In genomic region chr3:4270726-4271125, GRCh38 we compare ENCODE assay signal across 14 cellular contexts. TPM values are rescaled to one million over a fixed set of nuclear protein-coding genes. Genes with fewer than 3 reads are reported as not detected.
A peak's percentile ranks its signal among the peaks of the same experiment; 100 is the strongest.
DNase-seq lines count a peak whose midpoint lies in the region; ATAC-seq, FAIRE-seq and TF ChIP-seq lines count a peak whose summit lies in the region.
"Had no signal": no experiment of that assay in that cellular context is flagged by ENCODE, and none has a peak within 500 bp of the region (broad histone marks: within the 10 kb centered on the region; RNA-seq: fewer than 3 reads in every experiment).

No MANE protein-coding gene starts in this region.

- no peaks in the 10 kb centered on the region for H4K20me1 ChIP-seq in GM12878 (ENCODE audit: control insufficient read depth, insufficient read depth)

- H3K27ac Mint-ChIP-seq in activated T-cell treated with anti-CD3 and anti-CD28 coated beads, Interleukin-2, amount 50 U/mL, for 72 hours: no peak overlapping the region

- no peaks in the 10 kb centered on the region for H3K27me3 Mint-ChIP-seq in activated T-cell treated with anti-CD3 and anti-CD28 coated beads, Interleukin-2, amount 50 U/mL, for 72 hours (ENCODE audit: low read depth)

- RAD21 ChIA-PET in GM12878 (lab: Charles Lee; ENCODE audit: unreplicated experiment): interaction anchor here (2.7 to 2.9 kb wide), 2 partner anchors 273 to 1070 kb away, joined by 16 to 31 read pairs; no protein-coding TSS in a partner anchor

- in situ Hi-C loops in GM13976 (cut with MboI; ENCODE audit: low sequenced_read_pairs, unreplicated experiment) (no loop called here), GM12878 (cut with MboI) (no loop called here)

- no peaks in the 10 kb centered on the region for H3K27me3 ChIP-seq in GM12878 (replicated peaks in 1 of 2; ENCODE audit: control insufficient read depth in 2 of 2, insufficient read depth in 2 of 2, low read length in 1 of 2)
- H3K27me3 ChIP-seq: esophagus muscularis mucosa, left lung had no signal

- H3K4me3 Mint-ChIP-seq in activated T-cell treated with anti-CD3 and anti-CD28 coated beads, Interleukin-2, amount 50 U/mL, for 72 hours: no peak overlapping the region

- BruUV-seq in GM12878 (replicated peaks; lab: Mats Ljungman, UMichigan): no TSS peak

- no peak for TF ChIP-seq EP300 in GM12878 (IDR thresholded peaks at IDR 0.05; ENCODE audit: borderline replicate concordance in 1 of 2, control insufficient read depth in 1 of 2, low read depth in 2 of 2, low read length in 2 of 2)

- no peaks in the 10 kb centered on the region for H3K79me2 ChIP-seq in GM12878 (ENCODE audit: control insufficient read depth, insufficient read depth, low read length)

- no peak overlapping the region for H3K9ac ChIP-seq in GM12878 (ENCODE audit: control insufficient read depth, insufficient read depth, low read length)

- TF ChIP-seq CTCF in GM13976 (IDR thresholded peaks at IDR 0.05; ENCODE audit: borderline replicate concordance, control extremely low read depth, extremely low read depth, insufficient read depth, missing control alignments): no peak
- TF ChIP-seq CTCF in GM12878 (IDR thresholded peaks at IDR 0.05 in 2 of 3, conservative IDR thresholded peaks at IDR 0.05 in 1 of 3; ENCODE audit: control insufficient read depth in 2 of 3, extremely low read depth in 1 of 3, insufficient read depth in 1 of 3, low read depth in 3 of 3, low read length in 3 of 3): no peak

- no peak for TF ChIP-seq POLR2A in GM12878 (IDR thresholded peaks at IDR 0.05; ENCODE audit: low read depth, low read length)

- TF ChIP-seq RAD21 in GM12878 (IDR thresholded peaks at IDR 0.05; ENCODE audit: insufficient read depth, low read depth, low read length): no peak

- POLR2A ChIA-PET in GM12878 (lab: Charles Lee): no interaction called here

- no peaks in the 10 kb centered on the region for H3K9me3 ChIP-seq in GM12878 (replicated peaks; ENCODE audit: control insufficient read depth, insufficient read depth, low read length)
- H3K9me3 ChIP-seq: esophagus muscularis mucosa, left lung had no signal

- WGBS in GM12878 (ENCODE audit: insufficient coverage, insufficient replicate concordance, low lambda C conversion rate, missing lambda C conversion rate): 4% methylated on average over 4 of the region's 4 CpGs

- peaks cover 0 to 2% of the 10 kb centered on the region in 2 donors for H3K9me3 Mint-ChIP-seq in activated T-cell treated with anti-CD3 and anti-CD28 coated beads, Interleukin-2, amount 50 U/mL, for 72 hours

- no peak overlapping the region for H3K4me3 ChIP-seq in GM12878
- H3K4me3 ChIP-seq: esophagus muscularis mucosa, left lung, smooth muscle cell had no signal

- H3K36me3 ChIP-seq in GM12878 (ENCODE audit: control insufficient read depth in 2 of 2, insufficient read depth in 2 of 2, low read length in 1 of 2): no peaks in the 10 kb centered on the region
- H3K36me3 ChIP-seq: esophagus muscularis mucosa, left lung had no signal

- H3K4me2 ChIP-seq in GM12878 (ENCODE audit: control insufficient read depth, insufficient read depth): no peak overlapping the region
- H3K4me2 ChIP-seq: smooth muscle cell had no signal

- H3K27ac ChIP-seq in GM12878 (ENCODE audit: control insufficient read depth, insufficient read depth): no peak overlapping the region
- H3K27ac ChIP-seq: esophagus muscularis mucosa, left lung had no signal

- H3K4me1 Mint-ChIP-seq in activated T-cell treated with anti-CD3 and anti-CD28 coated beads, Interleukin-2, amount 50 U/mL, for 72 hours (ENCODE audit: low read depth): peaks cover 11% of the 10 kb centered on the region

- DNase-seq in GM13976 (ENCODE audit: low spot score) (peak; percentile 19), GM12878 (ENCODE audit: low read depth, low spot score) (no peak), glomerular visceral epithelial cell (ENCODE audit: extremely low spot score) (no peak), islet precursor cell (no peak), SHP77 treated with DMSO at 0.1 percent for 48 hours (lab: John Stamatoyannopoulos, UW) (no peak)
- DNase-seq in activated T-cell treated with anti-CD3 and anti-CD28 coated beads, Interleukin-2, amount 50 U/mL, for 72 hours: no peak
- DNase-seq: GOT3, left lung, NCI-H1092 had no signal

- peak; percentile 91 for FAIRE-seq in GM12878 (lab: Jason Lieb, UNC)

- H2AFZ ChIP-seq in GM12878 (ENCODE audit: control insufficient read depth, low read depth, low read length): no peak overlapping the region

- intact Hi-C loops in GM12878 (cut with micrococcal nuclease; ENCODE audit: unreplicated experiment): loop anchor here (5.0 kb wide), 1 partner anchor 1068 kb away; no protein-coding TSS in a partner anchor

- H3K36me3 Mint-ChIP-seq in activated T-cell treated with anti-CD3 and anti-CD28 coated beads, Interleukin-2, amount 50 U/mL, for 72 hours (ENCODE audit: insufficient read depth in 2 of 2): no peaks in the 10 kb centered on the region

- H3K4me1 ChIP-seq in GM12878 (ENCODE audit: control insufficient read depth, insufficient read depth, low read length): no peaks in the 10 kb centered on the region; the same call in 1 of the 2 replicates

- CTCF ChIA-PET in GM12878 (lab: Yijun Ruan, JAX): interaction anchor here (1.6 to 4.5 kb wide), 3 partner anchors 211 to 1070 kb away, joined by 3 to 41 read pairs (median 9); no protein-coding TSS in a partner anchor

- SMC1A ChIA-PET in GM12878 (lab: Charles Lee; ENCODE audit: uncharacterized antibody, unreplicated experiment): interaction anchor here (1.5 to 2.5 kb wide), 2 partner anchors 272 to 1070 kb away, joined by 3 to 18 read pairs; no protein-coding TSS in a partner anchor

- ATAC-seq in GM21360 (IDR thresholded peaks at IDR 0.05; ENCODE audit: unreplicated experiment) (peak; percentile 86), HG03108 (IDR thresholded peaks at IDR 0.05; ENCODE audit: unreplicated experiment) (peak; percentile 76), GM12878 (peak; percentile 68)
- ATAC-seq in activated T-cell treated with anti-CD3 and anti-CD28 coated beads, Interleukin-2, amount 50 U/mL, for 72 hours (replicated peaks in 1 of 2): no peak
- ATAC-seq: left lung, Panc1 had no signal

TF ChIP-seq in GM12878, 131 proteins besides CTCF, POLR2A, EP300 and RAD21:
- no peak for TF ChIP-seq IRF5 (IDR thresholded peaks at IDR 0.05; ENCODE audit: borderline replicate concordance)
- peak; percentile 27; the same call in 1 of the 2 replicates for TF ChIP-seq NFIC (IDR thresholded peaks at IDR 0.05; ENCODE audit: low read depth, low read length)
- peak; percentile 63 for TF ChIP-seq RUNX3 (IDR thresholded peaks at IDR 0.05; ENCODE audit: low read length)

RNA-seq across cellular contexts. Expression of gene SETMAR, which starts 32.4 kb away (rescaled TPM):
- 20.2 and 24.5 TPM in 2 replicates for total RNA-seq in GM12878 (2013; cell fraction: nucleolus; rRNA removed)
- total RNA-seq in GM12878 (2014; rRNA removed) (21.0 and 22.6 TPM in 2 replicates), GM12878 (2014; rRNA removed; fragmentation: Illumina TruSeq; extraction: Trizol) (20.4 and 21.1 TPM in 2 replicates), GM12878 (2021) (17.0 and 20.1 TPM in 2 replicates)
- polyA plus RNA-seq in GM12878 (2011; ENCODE audit: low read depth): 9.2 TPM
- polyA plus RNA-seq in GM12878 (2011; rRNA removed) (20.5 and 21.0 TPM in 2 replicates), GM12878 (2014; fragmentation: Illumina TruSeq; extraction: Trizol) (24.6 and 25.1 TPM in 2 replicates), GM12878 (2014; fragmentation: Nextera tagmentation; extraction: Ambion mirVana) (10 to 100 TPM in 1 of 2 experiments, 1 to 10 TPM in 1; 7.1 to 11.6 TPM), GM12878 (2014; rRNA removed) (17.8 TPM in 2 replicates), GM12878 (2016; fragmentation: Nextera tagmentation; extraction: Ambion mirVana) (10 to 100 TPM; 19.9 to 23.6 TPM)
- polyA plus RNA-seq in GM12878 (2011; cell fraction: cytosol; rRNA removed): 13.6 and 13.9 TPM in 2 replicates
- 23.2 and 28.8 TPM in 2 replicates for polyA plus RNA-seq in GM12878 (2011; cell fraction: nucleus; rRNA removed)
- polyA plus RNA-seq in GM12878 (2012): 9.8 and 11.5 TPM in 2 replicates
- 24.0 and 36.6 TPM in 2 replicates for polyA minus RNA-seq in GM12878 (2011; rRNA and poly(A)+ RNA removed)
- polyA minus RNA-seq in GM12878 (2011; cell fraction: cytosol; rRNA and poly(A)+ RNA removed): 6.4 and 7.6 TPM in 2 replicates
- 20.8 and 41.3 TPM in 2 replicates for polyA minus RNA-seq in GM12878 (2011; cell fraction: nucleus; rRNA and poly(A)+ RNA removed)
- total RNA-seq in activated T-cell treated with anti-CD3 and anti-CD28 coated beads, Interleukin-2, amount 50 U/mL, for 72 hours: 10 to 100 TPM in 1 of 2 donors, 1 to 10 TPM in 1; 7.5 to 10.6 TPM

Comparison
In these comparisons a context has a peak if more than half of its experiments do, and no peak if none do; other contexts are left out.
1. ATAC-seq: peak in GM21360 (single experiment), HG03108 (single experiment) and GM12878 (single experiment); none in activated T-cell treated with anti-CD3 and anti-CD28 coated beads, Interleukin-2, amount 50 U/mL, for 72 hours (0 of 2).